Comparison of ENCODE assay signal across 21 cellular contexts in genomic region chr21:42300956-42301355, GRCh38. TPM values are rescaled to one million over a fixed set of nuclear protein-coding genes. Genes with fewer than 3 reads are reported as not detected.
"Had no signal": no experiment of that assay in that cellular context is flagged by ENCODE, and none has a peak within 500 bp of the region (broad histone marks: within the 10 kb centered on the region; RNA-seq: fewer than 3 reads in every experiment).

No MANE protein-coding gene starts in this region.

- H3K9me3 Mint-ChIP-seq: activated naive CD4-positive, alpha-beta T cell treated with anti-CD3 and anti-CD28 coated beads, Interleukin-2, amount 50 U/mL, for 24 hours; activated T-cell treated with anti-CD3 and anti-CD28 coated beads, Interleukin-2, amount 50 U/mL, for 4 hours; central memory CD8-positive, alpha-beta T cell; effector memory CD8-positive, alpha-beta T cell; neural crest cell; type B pancreatic cell had no signal

- H3K36me3 ChIP-seq: ovary had no signal

- DNase-seq: activated CD4-positive, alpha-beta T cell treated with anti-CD3 and anti-CD28 coated beads, Interleukin-2, amount 50 U/mL, for 48 hours; activated effector memory CD4-positive, alpha-beta T cell treated with anti-CD3 and anti-CD28 coated beads, Interleukin-2, amount 50 U/mL, for 16 hours; activated T-cell treated with anti-CD3 and anti-CD28 coated beads, Interleukin-2, amount 50 U/mL, for 4 hours; cortex of kidney; effector memory CD8-positive, alpha-beta T cell; hippocampal formation; ovary; stimulated activated CD4-positive, alpha-beta T cell treated with anti-CD3 and anti-CD28 coated beads, Interleukin-4, amount 100 ng/mL, for 24 hours; stimulated activated naive CD4-positive, alpha-beta T cell; T-helper 9 cell had no signal

- H3K4me3 Mint-ChIP-seq: activated naive CD4-positive, alpha-beta T cell treated with anti-CD3 and anti-CD28 coated beads, Interleukin-2, amount 50 U/mL, for 24 hours; activated T-cell treated with anti-CD3 and anti-CD28 coated beads, Interleukin-2, amount 50 U/mL, for 4 hours; central memory CD8-positive, alpha-beta T cell; effector memory CD8-positive, alpha-beta T cell; neural crest cell; type B pancreatic cell had no signal

- H3K27ac Mint-ChIP-seq: activated naive CD4-positive, alpha-beta T cell treated with anti-CD3 and anti-CD28 coated beads, Interleukin-2, amount 50 U/mL, for 24 hours; effector memory CD8-positive, alpha-beta T cell; type B pancreatic cell had no signal

- H3K27me3 Mint-ChIP-seq: activated naive CD4-positive, alpha-beta T cell treated with anti-CD3 and anti-CD28 coated beads, Interleukin-2, amount 50 U/mL, for 24 hours; type B pancreatic cell had no signal

- H3K9me3 ChIP-seq: ovary had no signal

- H3K27me3 ChIP-seq: ovary had no signal

- H3K4me3 ChIP-seq: ovary, SK-N-MC, skin epidermis had no signal

- ATAC-seq: activated CD4-positive, CD25-positive, alpha-beta regulatory T cell treated with anti-CD3 and anti-CD28 coated beads, Interleukin-2, amount 50 U/mL, for 24 hours; activated T-cell treated with anti-CD3 and anti-CD28 coated beads, Interleukin-2, amount 50 U/mL, for 4 hours; effector memory CD8-positive, alpha-beta T cell had no signal

- H3K4me1 Mint-ChIP-seq: central memory CD8-positive, alpha-beta T cell; neural crest cell had no signal

- H3K27ac ChIP-seq: epithelial cell of prostate, ovary, SK-N-MC had no signal

RNA-seq across cellular contexts. Expression of gene TFF3, which starts 14.3 kb away (rescaled TPM):
- total RNA-seq: neural crest cell had no signal

RNA-seq across cellular contexts. Expression of gene TFF2, which starts 49.8 kb away (rescaled TPM):
- total RNA-seq: activated T-cell treated with anti-CD3 and anti-CD28 coated beads, Interleukin-2, amount 50 U/mL, for 4 hours; kidney epithelial cell; lung microvascular endothelial cell; neural crest cell; renal cortical epithelial cell had no signal
- polyA plus RNA-seq: ovary had no signal
